ENCODE assay signal across 13 cellular contexts in genomic region chr14:103538291-103539055, GRCh38. TPM values are rescaled to one million over a fixed set of nuclear protein-coding genes. Genes with fewer than 3 reads are reported as not detected.
DNase-seq lines count a peak whose midpoint lies in the region; ATAC-seq and TF ChIP-seq lines count a peak whose summit lies in the region.
"Had no signal": no experiment of that assay in that cellular context is flagged by ENCODE, and none has a peak within 500 bp of the region (broad histone marks: within the 10 kb centered on the region; RNA-seq: fewer than 3 reads in every experiment).

No MANE protein-coding gene starts in this region.

- H3K9ac ChIP-seq in BLaER1, result 0 out of 2 replicates have a peak overlapping the region, but pooled peaks have one; percentile 24

- TF ChIP-seq CTCF in adrenal gland (IDR thresholded peaks at IDR 0.05), result no peak
- no peak for TF ChIP-seq CTCF in mucosa of descending colon (IDR thresholded peaks at IDR 0.05)
- no peak for TF ChIP-seq CTCF in GM13977 (IDR thresholded peaks at IDR 0.05; ENCODE audit: extremely low read depth, insufficient read depth, missing control alignments)

- H3K4me3 ChIP-seq in BLaER1, result no peak overlapping the region
- H3K4me3 ChIP-seq in adrenal gland, result no peak overlapping the region
- H3K4me3 ChIP-seq in mucosa of descending colon, result no peak overlapping the region

- H3K4me1 ChIP-seq in BLaER1 (peaks cover 56% of the 10 kb centered on the region), adrenal gland (replicated peaks in 1 of 2) (peaks cover 33 to 39% of the 10 kb centered on the region in 2 donors), mucosa of descending colon (ENCODE audit: low read depth) (peaks cover 48% of the 10 kb centered on the region)

- H3K36me3 ChIP-seq in BLaER1, result peaks cover 37% of the 10 kb centered on the region
- H3K36me3 ChIP-seq in adrenal gland (replicated peaks in 1 of 2), result no peaks in the 10 kb centered on the region
- no peaks in the 10 kb centered on the region for H3K36me3 ChIP-seq in mucosa of descending colon (ENCODE audit: low read depth)

- peak; percentile 8 for ATAC-seq in mucosa of descending colon
- ATAC-seq: WTC11 had no signal

- H3K9me3 ChIP-seq in BLaER1, result no peaks in the 10 kb centered on the region
- H3K9me3 ChIP-seq in adrenal gland (replicated peaks in 1 of 3), result no peaks in the 10 kb centered on the region
- H3K9me3 ChIP-seq in mucosa of descending colon, result no peaks in the 10 kb centered on the region

- peak; percentile 59 to 83 (median 76) for DNase-seq in adrenal gland
- DNase-seq in mucosa of descending colon, result peak in 2 of 3 donors; percentile 57 to 60
- no peak for DNase-seq in effector CD4-positive, alpha-beta T cell
- DNase-seq in GM13977 (ENCODE audit: low spot score), result no peak
- DNase-seq in activated effector memory CD4-positive, alpha-beta T cell treated with anti-CD3 and anti-CD28 coated beads, Interleukin-2, amount 50 U/mL, for 16 hours, result no peak
- DNase-seq: activated naive CD4-positive, alpha-beta T cell; effector CD8-positive, alpha-beta T cell; GDM1; NCI-H1417; nephron progenitor cell; stimulated activated CD4-positive, alpha-beta T cell treated with anti-CD3 and anti-CD28 coated beads, Interleukin-2, amount 100 ng/mL, for 48 hours had no signal

- peak overlapping the region; percentile 35; the same call in 1 of the 2 replicates for H3K27ac ChIP-seq in BLaER1
- H3K27ac ChIP-seq in adrenal gland, result peak overlapping the region; percentile 25 to 69 (median 56)

- intact Hi-C loops in adrenal gland (cut with DNase I), result no loop called here
- intact Hi-C loops in mucosa of descending colon (cut with DNase I, micrococcal nuclease), result no loop called here

- peak overlapping the region; percentile 91 for H3K4me2 ChIP-seq in BLaER1

- in situ Hi-C loops in GM13977 (cut with MboI; ENCODE audit: low pct_unique_long_range_greater_than_20kb, low sequenced_read_pairs, unreplicated experiment), result no loop called here

- H3K27me3 ChIP-seq in BLaER1 (no peaks in the 10 kb centered on the region), adrenal gland (no peaks in the 10 kb centered on the region)

- 33 to 43% (median 39%) methylated on average over 7 to 30 of the region's 30 CpGs for WGBS in adrenal gland, 4 donors

- TF ChIP-seq POLR2A in adrenal gland (IDR thresholded peaks at IDR 0.05), result peak in 1 of 2 donors; percentile 65

- peaks cover 45% of the 10 kb centered on the region for H4K20me1 ChIP-seq in BLaER1

RNA-seq across cellular contexts. Expression of gene TRMT61A, which starts 9.5 kb away (rescaled TPM):
- total RNA-seq in adrenal gland (10 to 100 TPM in 7 of 8 donors, 1 to 10 TPM in 1; 9.7 to 18.1 (median 13.5) TPM), mucosa of descending colon (10 to 100 TPM; 10.2 to 23.7 (median 10.5) TPM)
- 10 to 100 TPM in 2 of 3 donors, 1 to 10 TPM in 1; 2.5 to 26.0 (median 17.1) TPM for polyA plus RNA-seq in adrenal gland

RNA-seq across cellular contexts. Expression of gene CKB, which starts 15.8 kb away (rescaled TPM):
- total RNA-seq in adrenal gland (100 to 1,000 TPM in 7 of 8 donors, 10 to 100 TPM in 1; 95.6 to 410 (median 198) TPM), mucosa of descending colon (1,000 to 10,000 TPM; 1,316 to 3,346 (median 2,079) TPM)
- polyA plus RNA-seq in adrenal gland, result 100 to 1,000 TPM in 2 of 3 donors, 10 to 100 TPM in 1; 11.0 to 383 (median 303) TPM

RNA-seq across cellular contexts. Expression of gene BAG5, which starts 24.0 kb away (rescaled TPM):
- total RNA-seq in adrenal gland (10 to 100 TPM; 17.8 to 33.5 (median 25.7) TPM), mucosa of descending colon (10 to 100 TPM; 26.1 to 29.9 (median 28.0) TPM)
- polyA plus RNA-seq in adrenal gland, result 10 to 100 TPM in 1 of 3 donors, 1 to 10 TPM in 2; 5.2 to 28.4 (median 5.6) TPM

RNA-seq across cellular contexts. Expression of gene COA8, which starts 24.3 kb away (rescaled TPM):
- total RNA-seq in adrenal gland, result 10 to 100 TPM in 7 of 8 donors, 1 to 10 TPM in 1; 4.9 to 39.2 (median 29.7) TPM
- polyA plus RNA-seq in adrenal gland, result 10 to 100 TPM; 29.7 to 59.6 (median 58.8) TPM
- 10 to 100 TPM; 29.3 to 47.3 (median 36.5) TPM for total RNA-seq in mucosa of descending colon

Comparison
In these comparisons a context has a peak if more than half of its experiments do, and no peak if none do; other contexts are left out.
1. DNase-seq: peak in adrenal gland (7 of 7) and mucosa of descending colon (2 of 3); none in effector CD4-positive, alpha-beta T cell (single experiment), GM13977 (single experiment) and activated effector memory CD4-positive, alpha-beta T cell treated with anti-CD3 and anti-CD28 coated beads, Interleukin-2, amount 50 U/mL, for 16 hours (single experiment).